1 cellular context compared by ENCODE assay signal in the genomic region with DNA sequence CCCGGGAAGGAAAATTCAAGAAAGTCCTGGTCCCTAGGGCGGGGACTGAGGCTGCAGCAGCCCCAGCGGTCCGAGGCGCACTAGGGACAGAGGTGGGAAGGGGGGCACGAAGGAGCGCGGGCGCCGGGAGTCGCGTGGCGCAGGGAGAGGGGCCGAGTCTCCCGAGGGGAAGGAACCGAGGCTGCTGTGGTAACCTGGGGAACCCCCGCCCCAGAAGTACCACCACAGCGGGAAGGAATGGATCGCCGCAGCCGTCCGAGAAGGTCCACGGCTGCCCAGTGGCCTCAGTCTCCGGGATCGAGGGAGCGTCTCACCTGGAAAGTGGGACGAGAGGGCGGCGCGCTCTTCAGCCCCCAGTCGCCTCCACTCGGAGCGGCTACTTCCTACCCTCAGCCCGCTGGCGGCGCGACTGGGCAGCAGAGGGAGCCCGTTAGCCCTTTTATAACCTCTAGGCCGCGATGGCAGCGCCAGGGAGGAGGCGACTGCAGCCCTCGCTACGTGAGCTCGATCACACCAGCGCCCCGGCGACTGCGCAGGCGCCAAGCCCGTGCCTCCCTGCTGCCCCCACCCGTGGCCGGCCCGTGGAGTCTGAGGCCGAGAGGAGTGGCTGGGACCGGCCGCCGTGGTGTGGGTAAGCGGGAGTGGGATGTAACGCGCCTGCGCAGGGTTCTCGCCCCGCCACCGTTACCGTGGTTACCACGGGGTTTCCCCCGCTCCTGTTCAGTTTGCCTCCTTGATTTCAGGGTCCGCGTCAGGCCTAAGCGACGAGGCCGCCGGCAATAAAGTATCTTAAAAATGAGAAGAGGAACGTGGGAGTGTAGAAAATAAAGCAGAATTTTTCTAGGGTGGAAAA.
TF ChIP-seq lines count a peak whose summit lies in the region.

Gene P4HA1 (minus strand): TSS at position 415 of the 853 bp plus-strand sequence. CDS start 21,983 bp downstream, outside the sequence.

TF ChIP-seq in GM12878, 131 proteins besides CTCF, POLR2A, EP300 and RAD21 (continued from another document):
- TF ChIP-seq E2F8 (IDR thresholded peaks at IDR 0.05; ENCODE audit: low read depth, partially characterized antibody) (peak; percentile 25), IRF5 (IDR thresholded peaks at IDR 0.05; ENCODE audit: borderline replicate concordance) (no peak), MXI1 (IDR thresholded peaks at IDR 0.05; ENCODE audit: low read depth, low read length) (no peak; the same call in 1 of the 2 replicates), ZZZ3 (IDR thresholded peaks at IDR 0.05; ENCODE audit: control insufficient read depth, insufficient read length, low read depth) (no peak), BCLAF1 (IDR thresholded peaks at IDR 0.05) (no peak), GATAD2B (conservative IDR thresholded peaks at IDR 0.05; ENCODE audit: low read depth) (peak; percentile 95), MTA2 (IDR thresholded peaks at IDR 0.05; ENCODE audit: low read depth) (0 out of 2 replicates have a peak, but pooled peaks have one; percentile 18), RELB (IDR thresholded peaks at IDR 0.05; ENCODE audit: low read depth) (peak; percentile 93), TCF3 (IDR thresholded peaks at IDR 0.05; ENCODE audit: borderline replicate concordance, insufficient read depth, low read depth, low read length) (peak; percentile 79; the same call in 1 of the 2 replicates), MYC (IDR thresholded peaks at IDR 0.05; ENCODE audit: insufficient read depth, insufficient read length, insufficient replicate concordance, low read length, severe bottlenecking) (no peak), TAF1 (IDR thresholded peaks at IDR 0.05; ENCODE audit: borderline replicate concordance, low read depth, low read length) (peak; percentile 92), TCF12 (IDR thresholded peaks at IDR 0.05; ENCODE audit: low read depth, low read length) (peak; percentile 51; the same call in 1 of the 2 replicates), BMI1 (IDR thresholded peaks at IDR 0.05; ENCODE audit: borderline replicate concordance) (peak; percentile 98), HCFC1 (IDR thresholded peaks at IDR 0.05; ENCODE audit: low read length) (0 out of 2 replicates have a peak, but pooled peaks have one; percentile 30)
- TF ChIP-seq, protein P1, sequence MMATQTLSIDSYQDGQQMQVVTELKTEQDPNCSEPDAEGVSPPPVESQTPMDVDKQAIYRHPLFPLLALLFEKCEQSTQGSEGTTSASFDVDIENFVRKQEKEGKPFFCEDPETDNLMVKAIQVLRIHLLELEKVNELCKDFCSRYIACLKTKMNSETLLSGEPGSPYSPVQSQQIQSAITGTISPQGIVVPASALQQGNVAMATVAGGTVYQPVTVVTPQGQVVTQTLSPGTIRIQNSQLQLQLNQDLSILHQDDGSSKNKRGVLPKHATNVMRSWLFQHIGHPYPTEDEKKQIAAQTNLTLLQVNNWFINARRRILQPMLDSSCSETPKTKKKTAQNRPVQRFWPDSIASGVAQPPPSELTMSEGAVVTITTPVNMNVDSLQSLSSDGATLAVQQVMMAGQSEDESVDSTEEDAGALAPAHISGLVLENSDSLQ (IDR thresholded peaks at IDR 0.05), result no peak
- TF ChIP-seq, protein P2, sequence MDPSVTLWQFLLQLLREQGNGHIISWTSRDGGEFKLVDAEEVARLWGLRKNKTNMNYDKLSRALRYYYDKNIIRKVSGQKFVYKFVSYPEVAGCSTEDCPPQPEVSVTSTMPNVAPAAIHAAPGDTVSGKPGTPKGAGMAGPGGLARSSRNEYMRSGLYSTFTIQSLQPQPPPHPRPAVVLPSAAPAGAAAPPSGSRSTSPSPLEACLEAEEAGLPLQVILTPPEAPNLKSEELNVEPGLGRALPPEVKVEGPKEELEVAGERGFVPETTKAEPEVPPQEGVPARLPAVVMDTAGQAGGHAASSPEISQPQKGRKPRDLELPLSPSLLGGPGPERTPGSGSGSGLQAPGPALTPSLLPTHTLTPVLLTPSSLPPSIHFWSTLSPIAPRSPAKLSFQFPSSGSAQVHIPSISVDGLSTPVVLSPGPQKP (IDR thresholded peaks at IDR 0.05; ENCODE audit: low read depth, low read length), result no peak; the same call in 1 of the 2 replicates
- TF ChIP-seq, protein P3, sequence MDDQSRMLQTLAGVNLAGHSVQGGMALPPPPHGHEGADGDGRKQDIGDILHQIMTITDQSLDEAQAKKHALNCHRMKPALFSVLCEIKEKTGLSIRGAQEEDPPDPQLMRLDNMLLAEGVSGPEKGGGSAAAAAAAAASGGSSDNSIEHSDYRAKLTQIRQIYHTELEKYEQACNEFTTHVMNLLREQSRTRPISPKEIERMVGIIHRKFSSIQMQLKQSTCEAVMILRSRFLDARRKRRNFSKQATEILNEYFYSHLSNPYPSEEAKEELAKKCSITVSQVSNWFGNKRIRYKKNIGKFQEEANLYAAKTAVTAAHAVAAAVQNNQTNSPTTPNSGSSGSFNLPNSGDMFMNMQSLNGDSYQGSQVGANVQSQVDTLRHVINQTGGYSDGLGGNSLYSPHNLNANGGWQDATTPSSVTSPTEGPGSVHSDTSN (IDR thresholded peaks at IDR 0.05; ENCODE audit: insufficient replicate concordance, low read depth, low read length), result peak; percentile 43
